In the genomic region with DNA sequence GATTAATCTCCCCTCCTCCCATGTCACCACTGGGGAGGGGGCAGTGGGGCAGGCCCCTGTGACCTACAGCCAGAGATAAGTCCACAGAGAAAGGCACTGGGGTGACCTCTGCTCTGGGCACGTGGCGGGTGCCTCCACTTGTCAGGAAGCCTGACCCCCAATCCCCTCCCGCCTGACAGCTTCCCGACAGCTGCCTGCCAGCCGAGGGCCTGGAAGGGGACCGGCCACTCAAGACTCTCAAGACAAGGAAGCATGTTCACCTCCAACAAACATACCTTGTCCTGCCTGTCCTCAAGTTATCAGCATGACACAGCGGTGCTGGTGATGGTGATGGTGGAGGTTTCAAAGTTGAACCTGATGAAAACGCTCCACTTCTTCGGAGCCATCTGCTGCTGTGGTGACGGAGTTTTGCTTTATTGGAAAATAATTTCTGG, we compare ENCODE assay signal across 17 cellular contexts. TPM values are rescaled to one million over a fixed set of nuclear protein-coding genes. Genes with fewer than 3 reads are reported as not detected.
DNase-seq lines count a peak whose midpoint lies in the region; ATAC-seq and TF ChIP-seq lines count a peak whose summit lies in the region.
"Had no signal": no experiment of that assay in that cellular context is flagged by ENCODE, and none has a peak within 500 bp of the region (broad histone marks: within the 10 kb centered on the region; RNA-seq: fewer than 3 reads in every experiment).

No MANE protein-coding gene starts in this region.

- no peaks in the 10 kb centered on the region for H3K36me3 Mint-ChIP-seq in CD4-positive, alpha-beta T cell (ENCODE audit: low read depth)
- no peaks in the 10 kb centered on the region for H3K36me3 Mint-ChIP-seq in activated naive CD8-positive, alpha-beta T cell treated with anti-CD3 and anti-CD28 coated beads, Interleukin-2, amount 50 U/mL, for 24 hours (ENCODE audit: low read depth)
- H3K36me3 Mint-ChIP-seq in naive B cell, result no peaks in the 10 kb centered on the region

- no peaks in the 10 kb centered on the region for H3K27me3 Mint-ChIP-seq in CD4-positive, alpha-beta T cell
- H3K27me3 Mint-ChIP-seq in activated naive CD8-positive, alpha-beta T cell treated with anti-CD3 and anti-CD28 coated beads, Interleukin-2, amount 50 U/mL, for 24 hours, result no peaks in the 10 kb centered on the region
- no peaks in the 10 kb centered on the region for H3K27me3 Mint-ChIP-seq in naive B cell

- POLR2A ChIA-PET in CD4-positive, alpha-beta T cell (lab: Charles Lee), result interaction anchor here (2.9 kb wide), 1 partner anchor 194 kb away, joined by 15 read pairs; the partner anchor contains the start of genes MORN1 and RER1

- peak overlapping the region; percentile 70; the same call in 1 of the 2 replicates for H3K27ac ChIP-seq in 22Rv1
- peak overlapping the region; percentile 21 for H3K27ac ChIP-seq in CD4-positive, alpha-beta T cell (ENCODE audit: low read depth, low read length)

- intact Hi-C loops in CD4-positive, alpha-beta T cell (cut with DNase I, micrococcal nuclease), result loop anchor here (5.0 to 10.0 kb wide), 6 partner anchors 35 to 647 kb away; partner anchors contain the start of gene PRXL2B (in 1 of the 2)

- peaks cover 13% of the 10 kb centered on the region for H3K4me1 Mint-ChIP-seq in CD4-positive, alpha-beta T cell (ENCODE audit: low read depth)
- H3K4me1 Mint-ChIP-seq in activated naive CD8-positive, alpha-beta T cell treated with anti-CD3 and anti-CD28 coated beads, Interleukin-2, amount 50 U/mL, for 24 hours, result peaks cover 28% of the 10 kb centered on the region
- peaks cover 11 to 53% (median 39%) of the 10 kb centered on the region in 3 donors for H3K4me1 Mint-ChIP-seq in naive B cell

- H3K9me3 ChIP-seq in CD4-positive, alpha-beta T cell (ENCODE audit: control insufficient read depth, low read length), result no peaks in the 10 kb centered on the region
- H3K9me3 ChIP-seq: mucosa of descending colon, ovary had no signal

- no peaks in the 10 kb centered on the region for H3K9me3 Mint-ChIP-seq in CD4-positive, alpha-beta T cell
- no peaks in the 10 kb centered on the region for H3K9me3 Mint-ChIP-seq in activated naive CD8-positive, alpha-beta T cell treated with anti-CD3 and anti-CD28 coated beads, Interleukin-2, amount 50 U/mL, for 24 hours
- H3K9me3 Mint-ChIP-seq in naive B cell, result no peaks in the 10 kb centered on the region
- H3K9me3 Mint-ChIP-seq: T-helper 1 cell treated with Interleukin-12 subunit alpha and Interleukin-12 subunit beta and Interleukin-4 antibody, amounts not matched to agents 30 μg/mL and 1 μg/mL, for 36 hours had no signal

- CTCF ChIA-PET in CD4-positive, alpha-beta T cell (lab: Charles Lee), result interaction anchor here (0.5 to 3.2 kb wide), 3 partner anchors 9 to 184 kb away, joined by 3 to 47 read pairs (median 5); no protein-coding TSS in a partner anchor

- no peak for DNase-seq in CD4-positive, alpha-beta T cell
- DNase-seq in activated naive CD8-positive, alpha-beta T cell treated with anti-CD3 and anti-CD28 coated beads, Interleukin-2, amount 50 U/mL, for 24 hours, result no peak
- DNase-seq in naive B cell, result no peak
- DNase-seq in KBM-7, result no peak
- DNase-seq in globus pallidus (ENCODE audit: low spot score), result no peak
- DNase-seq: DMS153, MM.1S, NCI-H1930, NCI-H510A treated with DMSO at 0.1 percent for 48 hours, SHP77 had no signal

- H3K4me3 Mint-ChIP-seq in CD4-positive, alpha-beta T cell, result peak overlapping the region; percentile 45
- H3K4me3 Mint-ChIP-seq in activated naive CD8-positive, alpha-beta T cell treated with anti-CD3 and anti-CD28 coated beads, Interleukin-2, amount 50 U/mL, for 24 hours, result no peak overlapping the region
- peak overlapping the region in 2 of 8 donors; percentile 62 to 68 for H3K4me3 Mint-ChIP-seq in naive B cell
- H3K4me3 Mint-ChIP-seq: T-helper 1 cell treated with Interleukin-12 subunit alpha and Interleukin-12 subunit beta and Interleukin-4 antibody, amounts not matched to agents 30 μg/mL and 1 μg/mL, for 36 hours had no signal

- in situ Hi-C loops in KBM-7 (cut with MboI; ENCODE audit: low pct_unique_long_range_greater_than_20kb, low sequenced_read_pairs), result loop anchor here (10.0 to 25.0 kb wide), 2 partner anchors 177 to 590 kb away; no protein-coding TSS in a partner anchor

- no peak for ATAC-seq in CD4-positive, alpha-beta T cell (ENCODE audit: poor library complexity)
- no peak for ATAC-seq in activated naive CD8-positive, alpha-beta T cell treated with anti-CD3 and anti-CD28 coated beads, Interleukin-2, amount 50 U/mL, for 24 hours
- no peak for ATAC-seq in naive B cell (ENCODE audit: low read depth in 2 of 2)
- no peak for ATAC-seq in GM21529 (IDR thresholded peaks at IDR 0.05; ENCODE audit: unreplicated experiment)
- no peak for ATAC-seq in HG03354 (IDR thresholded peaks at IDR 0.05; ENCODE audit: poor library complexity, severe bottlenecking, unreplicated experiment)
- ATAC-seq: activated CD4-positive, CD25-positive, alpha-beta regulatory T cell treated with anti-CD3 and anti-CD28 coated beads, Interleukin-2, amount 50 U/mL, for 24 hours had no signal

- no peaks in the 10 kb centered on the region for H3K27me3 ChIP-seq in CD4-positive, alpha-beta T cell (ENCODE audit: control insufficient read depth, insufficient read depth, low read length)
- H3K27me3 ChIP-seq: ovary had no signal

- H3K27ac Mint-ChIP-seq in CD4-positive, alpha-beta T cell, result peak overlapping the region; percentile 86
- H3K27ac Mint-ChIP-seq in activated naive CD8-positive, alpha-beta T cell treated with anti-CD3 and anti-CD28 coated beads, Interleukin-2, amount 50 U/mL, for 24 hours, result peak overlapping the region; percentile 42
- peak overlapping the region in 4 of 6 donors; percentile 24 to 89 (median 38) for H3K27ac Mint-ChIP-seq in naive B cell
- H3K27ac Mint-ChIP-seq: T-helper 1 cell treated with Interleukin-12 subunit alpha and Interleukin-12 subunit beta and Interleukin-4 antibody, amounts not matched to agents 30 μg/mL and 1 μg/mL, for 36 hours had no signal

- TF ChIP-seq CTCF in 22Rv1 (IDR thresholded peaks at IDR 0.05), result no peak
- no peak for TF ChIP-seq CTCF in CD4-positive, alpha-beta T cell (IDR thresholded peaks at IDR 0.05)

RNA-seq across cellular contexts. Expression of gene FAAP20, which starts 3.2 kb away (rescaled TPM):
- 10 to 100 TPM; 51.7 to 53.1 TPM for total RNA-seq in CD4-positive, alpha-beta T cell
- 10 to 100 TPM; 67.1 to 90.7 (median 77.7) TPM for polyA plus RNA-seq in naive B cell (ENCODE audit: low read depth in 6 of 6)

RNA-seq across cellular contexts. Expression of gene SKI, which starts 30.4 kb away (rescaled TPM):
- 100 to 1,000 TPM; 286 to 324 TPM for total RNA-seq in CD4-positive, alpha-beta T cell
- 1 to 10 TPM in 1 of 6 donors, under 1 TPM in 4, not detected in 1; 0.26 to 1.3 (median 0.52) TPM for polyA plus RNA-seq in naive B cell (ENCODE audit: low read depth in 6 of 6)
